ENCODE assay signal across 28 cellular contexts in genomic region chr5:168726342-168726741, GRCh38.
"Had no signal": no experiment of that assay in that cellular context is flagged by ENCODE, and none has a peak within 500 bp of the region (broad histone marks: within the 10 kb centered on the region; RNA-seq: fewer than 3 reads in every experiment).

No MANE protein-coding gene starts in this region.

- H3K27me3 Mint-ChIP-seq: progenitor cell of endocrine pancreas had no signal

- H3K36me3 Mint-ChIP-seq: stimulated activated memory B cell treated with anti-CD40 and anti-IgM and Interleukin-4, amounts not matched to agents 10 μg/mL and 1 μg/mL and 100 μg/mL, for 72 hours had no signal

- H3K27ac Mint-ChIP-seq: naive B cell; naive thymus-derived CD8-positive, alpha-beta T cell; natural killer cell treated with Interleukin-12 subunit alpha and Interleukin-12 subunit beta and Interleukin-15 and Interleukin-18, amount 100 ng/mL, for 72 hours; nephron progenitor cell; progenitor cell of endocrine pancreas; stimulated activated memory B cell treated with anti-CD40 and anti-IgM and Interleukin-4, amounts not matched to agents 10 μg/mL and 1 μg/mL and 100 μg/mL, for 72 hours; stimulated activated naive CD8-positive, alpha-beta T cell treated with anti-CD3 and anti-CD28 coated beads, Interleukin-15, Interleukin-2, amounts not matched to agents 100 ng/mL and 50 ng/mL, for 24 hours; type B pancreatic cell had no signal

- H3K4me3 Mint-ChIP-seq: naive thymus-derived CD8-positive, alpha-beta T cell; natural killer cell treated with Interleukin-12 subunit alpha and Interleukin-12 subunit beta and Interleukin-15 and Interleukin-18, amount 100 ng/mL, for 72 hours; nephron progenitor cell; neural crest cell; stimulated activated memory B cell treated with anti-CD40 and anti-IgM and Interleukin-4, amounts not matched to agents 10 μg/mL and 1 μg/mL and 100 μg/mL, for 72 hours; stimulated activated naive CD8-positive, alpha-beta T cell treated with anti-CD3 and anti-CD28 coated beads, Interleukin-15, Interleukin-2, amounts not matched to agents 100 ng/mL and 50 ng/mL, for 24 hours; type B pancreatic cell had no signal

- DNase-seq: naive B cell; naive thymus-derived CD8-positive, alpha-beta T cell; nephron progenitor cell; nucleus accumbens; ovary; posterior cingulate gyrus; psoas muscle; right cardiac atrium; spleen; stimulated activated CD4-positive, alpha-beta T cell treated with anti-CD3 and anti-CD28 coated beads, Interleukin-12 subunit alpha, Interleukin-12 subunit beta, amount 100 ng/mL, for 4 hours; stimulated activated CD4-positive, alpha-beta T cell treated with anti-CD3 and anti-CD28 coated beads, Interleukin-1b, Interleukin-23, amount 100 ng/mL, for 48 hours; stimulated activated CD4-positive, alpha-beta T cell treated with anti-CD3 and anti-CD28 coated beads, Interleukin-4, amount 100 ng/mL, for 1 hour; stimulated activated CD4-positive, alpha-beta T cell treated with anti-CD3 and anti-CD28 coated beads, Interleukin-4, amount 100 ng/mL, for 4 hours; stimulated activated CD8-positive, alpha-beta memory T cell treated with anti-CD3 and anti-CD28 coated beads, Interleukin-4, amount 100 ng/mL, for 48 hours; stimulated activated naive CD4-positive, alpha-beta T cell; substantia nigra; testis; tibial artery; transverse colon; upper lobe of right lung; uterus had no signal

- ATAC-seq: naive thymus-derived CD8-positive, alpha-beta T cell; natural killer cell treated with Interleukin-12 subunit alpha and Interleukin-12 subunit beta and Interleukin-15 and Interleukin-18, amount 100 ng/mL, for 72 hours; psoas muscle; right cardiac atrium; sciatic nerve; stimulated activated memory B cell treated with anti-CD40 and anti-IgM and Interleukin-4, amounts not matched to agents 10 μg/mL and 1 μg/mL and 100 μg/mL, for 72 hours; upper lobe of right lung had no signal

- H3K4me1 Mint-ChIP-seq: naive B cell; naive thymus-derived CD8-positive, alpha-beta T cell; neural crest cell; stimulated activated memory B cell treated with anti-CD40 and anti-IgM and Interleukin-4, amounts not matched to agents 10 μg/mL and 1 μg/mL and 100 μg/mL, for 72 hours had no signal
